ENCODE assay signal across 16 cellular contexts in genomic region chr1:66343569-66344325, GRCh38.
DNase-seq lines count a peak whose midpoint lies in the region; ATAC-seq and TF ChIP-seq lines count a peak whose summit lies in the region.
"Had no signal": no experiment of that assay in that cellular context is flagged by ENCODE, and none has a peak within 500 bp of the region (broad histone marks: within the 10 kb centered on the region; RNA-seq: fewer than 3 reads in every experiment).

No MANE protein-coding gene starts in this region.

- H3K36me3 Mint-ChIP-seq in activated CD4-positive, alpha-beta T cell treated with anti-CD3 and anti-CD28 coated beads, Interleukin-2, amount 10 ng/mL, durations not matched to agents 24 days and 14 days (ENCODE audit: low read depth) = peaks cover 23% of the 10 kb centered on the region
- peaks cover 54% of the 10 kb centered on the region for H3K36me3 Mint-ChIP-seq in HFFc6 (ENCODE audit: low read depth)
- H3K36me3 Mint-ChIP-seq in activated naive CD8-positive, alpha-beta T cell treated with anti-CD3 and anti-CD28 coated beads for 36 hours = peaks cover 55% of the 10 kb centered on the region

- H3K9me3 ChIP-seq in psoas muscle = no peaks in the 10 kb centered on the region
- H3K9me3 ChIP-seq: tibial nerve had no signal

- peaks cover 95% of the 10 kb centered on the region for H3K4me1 ChIP-seq in psoas muscle

- no peaks in the 10 kb centered on the region for H3K27me3 Mint-ChIP-seq in activated CD4-positive, alpha-beta T cell treated with anti-CD3 and anti-CD28 coated beads, Interleukin-2, amount 10 ng/mL, durations not matched to agents 24 days and 14 days
- H3K27me3 Mint-ChIP-seq in HFFc6 (ENCODE audit: insufficient read depth) = no peaks in the 10 kb centered on the region; the same call in 1 of the 2 replicates
- H3K27me3 Mint-ChIP-seq in activated naive CD8-positive, alpha-beta T cell treated with anti-CD3 and anti-CD28 coated beads for 36 hours = no peaks in the 10 kb centered on the region

- H3K9me3 Mint-ChIP-seq in activated CD4-positive, alpha-beta T cell treated with anti-CD3 and anti-CD28 coated beads, Interleukin-2, amount 10 ng/mL, durations not matched to agents 24 days and 14 days = no peaks in the 10 kb centered on the region
- H3K9me3 Mint-ChIP-seq in HFFc6 = no peaks in the 10 kb centered on the region
- H3K9me3 Mint-ChIP-seq in activated naive CD8-positive, alpha-beta T cell treated with anti-CD3 and anti-CD28 coated beads for 36 hours = peaks cover 2% of the 10 kb centered on the region

- H3K4me1 Mint-ChIP-seq in activated CD4-positive, alpha-beta T cell treated with anti-CD3 and anti-CD28 coated beads, Interleukin-2, amount 10 ng/mL, durations not matched to agents 24 days and 14 days = peaks cover 56% of the 10 kb centered on the region
- peaks cover 92% of the 10 kb centered on the region for H3K4me1 Mint-ChIP-seq in HFFc6 (ENCODE audit: low read depth)
- H3K4me1 Mint-ChIP-seq in activated naive CD8-positive, alpha-beta T cell treated with anti-CD3 and anti-CD28 coated beads for 36 hours = peaks cover 80% of the 10 kb centered on the region

- no peaks in the 10 kb centered on the region for H3K36me3 ChIP-seq in psoas muscle (ENCODE audit: insufficient read depth in 1 of 2, low read depth in 1 of 2)
- H3K36me3 ChIP-seq: tibial nerve had no signal

- intact Hi-C loops in activated CD4-positive, alpha-beta T cell treated with anti-CD3 and anti-CD28 coated beads, Interleukin-2, amount 10 ng/mL, durations not matched to agents 24 days and 14 days (cut with micrococcal nuclease) = loop anchor here (10.0 kb wide), 1 partner anchor 1379 kb away; the partner anchor contains the start of gene JAK1
- intact Hi-C loops in psoas muscle (cut with DNase I) = no loop called here

- WGBS in psoas muscle, 3 donors = 38 to 60% (median 44%) methylated on average over 1 of the region's 1 CpG

- peak overlapping the region; percentile 42 for H3K4me3 ChIP-seq in psoas muscle
- H3K4me3 ChIP-seq: tibial nerve had no signal

- peak overlapping the region; percentile 30 for H3K4me3 Mint-ChIP-seq in activated CD4-positive, alpha-beta T cell treated with anti-CD3 and anti-CD28 coated beads, Interleukin-2, amount 10 ng/mL, durations not matched to agents 24 days and 14 days
- H3K4me3 Mint-ChIP-seq in HFFc6 = peak overlapping the region; percentile 70
- no peak overlapping the region for H3K4me3 Mint-ChIP-seq in activated naive CD8-positive, alpha-beta T cell treated with anti-CD3 and anti-CD28 coated beads for 36 hours

- no peaks in the 10 kb centered on the region for H3K27me3 ChIP-seq in psoas muscle (ENCODE audit: insufficient read depth in 3 of 3, low read length in 2 of 3)
- H3K27me3 ChIP-seq: tibial nerve had no signal

- no peak; the same call in 1 of the 2 replicates for TF ChIP-seq CTCF in HFFc6 (IDR thresholded peaks at IDR 0.05)
- TF ChIP-seq CTCF in psoas muscle (IDR thresholded peaks at IDR 0.05) = no peak

- H3K27ac Mint-ChIP-seq in activated CD4-positive, alpha-beta T cell treated with anti-CD3 and anti-CD28 coated beads, Interleukin-2, amount 10 ng/mL, durations not matched to agents 24 days and 14 days = peak overlapping the region; percentile 70
- H3K27ac Mint-ChIP-seq in HFFc6 = peak overlapping the region; percentile 79
- H3K27ac Mint-ChIP-seq in activated naive CD8-positive, alpha-beta T cell treated with anti-CD3 and anti-CD28 coated beads for 36 hours = peak overlapping the region; percentile 77

- ATAC-seq in psoas muscle = peak in 2 of 4 donors; percentile 35 to 43
- no peak for ATAC-seq in GM18867 (IDR thresholded peaks at IDR 0.05; ENCODE audit: unreplicated experiment)
- ATAC-seq: left ventricle myocardium superior had no signal

- H3K27ac ChIP-seq in psoas muscle = peak overlapping the region; percentile 73
- H3K27ac ChIP-seq: tibial nerve had no signal

- DNase-seq in activated CD4-positive, alpha-beta T cell treated with anti-CD3 and anti-CD28 coated beads, Interleukin-2, amount 10 ng/mL, durations not matched to agents 24 days and 14 days = no peak
- DNase-seq in activated CD4-positive, alpha-beta T cell treated with anti-CD3 and anti-CD28 coated beads for 48 hours = no peak
- DNase-seq in HFFc6 (no peak), psoas muscle (no peak), NK-92 (lab: John Stamatoyannopoulos, UW; ENCODE audit: unreplicated experiment) (no peak), HCEC 1CT (no peak)
- no peak for DNase-seq in activated naive CD8-positive, alpha-beta T cell treated with anti-CD3 and anti-CD28 coated beads for 36 hours
- DNase-seq: activated effector memory CD4-positive, alpha-beta T cell treated with anti-CD3 and anti-CD28 coated beads, Interleukin-2, amount 50 U/mL, for 16 hours; DMS153; erythroblast; hypothalamus; left ventricle myocardium superior; NCI-H2081; stimulated activated CD4-positive, alpha-beta T cell treated with anti-CD3 and anti-CD28 coated beads, Interleukin-12 subunit alpha, Interleukin-12 subunit beta, amount 100 ng/mL, for 4 hours had no signal
